In genomic region chr17:57671546-57672204, GRCh38 we compare ENCODE assay signal across 8 cellular contexts.
DNase-seq lines count a peak whose midpoint lies in the region; ATAC-seq and TF ChIP-seq lines count a peak whose summit lies in the region.

No MANE protein-coding gene starts in this region.

- ATAC-seq in HG03520 (IDR thresholded peaks at IDR 0.05; ENCODE audit: unreplicated experiment) (peak; percentile 50), HG03108 (IDR thresholded peaks at IDR 0.05; ENCODE audit: unreplicated experiment) (no peak)

- H4K8ac ChIP-seq in mesendoderm (ENCODE audit: low read depth, low read length), result no peak overlapping the region

- no peak overlapping the region for H2BK15ac ChIP-seq in mesendoderm (replicated peaks; ENCODE audit: low read depth)

- no peak overlapping the region for H3K9ac ChIP-seq in mesendoderm (ENCODE audit: low read length)

- H3K4me1 ChIP-seq in effector memory CD4-positive, alpha-beta T cell (ENCODE audit: control insufficient read depth, insufficient read depth, low read length, poor library complexity, severe bottlenecking), result peaks cover 8% of the 10 kb centered on the region
- no peaks in the 10 kb centered on the region for H3K4me1 ChIP-seq in mesendoderm (ENCODE audit: control insufficient read depth, low read depth, low read length)

- no peaks in the 10 kb centered on the region for H3K27me3 ChIP-seq in effector memory CD4-positive, alpha-beta T cell (replicated peaks; ENCODE audit: control insufficient read depth, insufficient read depth, low read length, poor library complexity, severe bottlenecking)
- H3K27me3 ChIP-seq in mesendoderm (ENCODE audit: insufficient read depth, low read length, poor library complexity), result no peaks in the 10 kb centered on the region

- no peak overlapping the region for H2BK5ac ChIP-seq in mesendoderm (ENCODE audit: low read length)

- H3K79me2 ChIP-seq in mesendoderm (ENCODE audit: control insufficient read depth, insufficient read depth, low read length), result no peaks in the 10 kb centered on the region

- H3K36me3 ChIP-seq in effector memory CD4-positive, alpha-beta T cell (ENCODE audit: control insufficient read depth, insufficient read depth, low read length), result peaks cover 17% of the 10 kb centered on the region
- no peaks in the 10 kb centered on the region for H3K36me3 ChIP-seq in mesendoderm (ENCODE audit: control insufficient read depth, insufficient read depth, low read length)

- H3K27ac ChIP-seq in effector memory CD4-positive, alpha-beta T cell (ENCODE audit: insufficient read depth, low read length, poor library complexity, severe bottlenecking), result no peak overlapping the region
- H3K27ac ChIP-seq in mesendoderm (ENCODE audit: low read depth, low read length), result no peak overlapping the region

- no peak overlapping the region for H2BK120ac ChIP-seq in mesendoderm (ENCODE audit: low read depth, low read length)

- peak; percentile 96 for TF ChIP-seq CTCF in GM12864 (IDR thresholded peaks at IDR 0.05; ENCODE audit: low read depth, low read length, missing control alignments)

- H2AK5ac ChIP-seq in mesendoderm (ENCODE audit: low read length), result no peak overlapping the region

- DNase-seq in GM12864 (ENCODE audit: low read depth), result peak; percentile 24
- peak; percentile 50 for DNase-seq in NCI-H82 treated with DMSO at 0.1 percent for 48 hours (lab: John Stamatoyannopoulos, UW; ENCODE audit: unreplicated experiment)
- peak; percentile 47 to 54 for DNase-seq in activated CD8-positive, alpha-beta memory T cell treated with anti-CD3 and anti-CD28 coated beads for 1 hour (ENCODE audit: extremely low read depth in 1 of 2, low read depth in 1 of 2)
- peak; percentile 31 to 40 (median 40) for DNase-seq in effector memory CD4-positive, alpha-beta T cell
- DNase-seq in mesendoderm, result peak; percentile 86
- peak; percentile 60 to 61 for DNase-seq in stimulated activated CD8-positive, alpha-beta memory T cell treated with anti-CD3 and anti-CD28 coated beads, Interleukin-2, amount 100 ng/mL, for 48 hours (ENCODE audit: low read depth in 2 of 2)

- no peak overlapping the region for H3K56ac ChIP-seq in mesendoderm (ENCODE audit: low read length)

- no peak overlapping the region for H3K4me2 ChIP-seq in mesendoderm (ENCODE audit: low read length)

- no peaks in the 10 kb centered on the region for H3K79me1 ChIP-seq in mesendoderm (ENCODE audit: low read length)

- no peak overlapping the region for H3K18ac ChIP-seq in mesendoderm (ENCODE audit: low read length)

- H3K4me3 ChIP-seq in GM12864 (ENCODE audit: low read depth, low read length), result no peak overlapping the region
- no peak overlapping the region for H3K4me3 ChIP-seq in effector memory CD4-positive, alpha-beta T cell (ENCODE audit: insufficient read depth, low read depth, low read length, poor library complexity, severe bottlenecking)
- H3K4me3 ChIP-seq in mesendoderm (ENCODE audit: low read length), result no peak overlapping the region

- H3K4ac ChIP-seq in mesendoderm (ENCODE audit: low read depth, low read length), result no peak overlapping the region

- no CpG with 5 or more reads among the region's 16 CpGs for WGBS in mesendoderm (ENCODE audit: extremely low coverage, insufficient coverage, low lambda C conversion rate)

- H3K23ac ChIP-seq in mesendoderm (ENCODE audit: low read length), result no peak overlapping the region

- H3K9me3 ChIP-seq in effector memory CD4-positive, alpha-beta T cell (ENCODE audit: control insufficient read depth, low read length), result no peaks in the 10 kb centered on the region

- no peak overlapping the region for H4K5ac ChIP-seq in mesendoderm (ENCODE audit: low read length)

Comparison
In these comparisons a context has a peak if more than half of its experiments do, and no peak if none do; other contexts are left out.
1. DNase-seq: peak in every context shown above with its lines; median percentile 86 in mesendoderm; 60 in stimulated activated CD8-positive, alpha-beta memory T cell treated with anti-CD3 and anti-CD28 coated beads, Interleukin-2, amount 100 ng/mL, for 48 hours; 50 in activated CD8-positive, alpha-beta memory T cell treated with anti-CD3 and anti-CD28 coated beads for 1 hour; 50 in NCI-H82 treated with DMSO at 0.1 percent for 48 hours; 40 in effector memory CD4-positive, alpha-beta T cell; 24 in GM12864.